Comparison of ENCODE assay signal across 8 cellular contexts in genomic region chr17:47491841-47492212, GRCh38. TPM values are rescaled to one million over a fixed set of nuclear protein-coding genes. Genes with fewer than 3 reads are reported as not detected.
DNase-seq lines count a peak whose midpoint lies in the region; ATAC-seq and TF ChIP-seq lines count a peak whose summit lies in the region.
"Not testable (repeated sequence)": the region's sequence is repeated elsewhere in the genome, so short reads cannot be mapped to it uniquely, and the experiment has no call there.

No MANE protein-coding gene starts in this region.

- peak overlapping the region; percentile 91 to 96 for H3K27ac Mint-ChIP-seq in T-cell
- H3K27ac Mint-ChIP-seq in activated naive CD8-positive, alpha-beta T cell treated with anti-CD3 and anti-CD28 coated beads for 36 hours: peak overlapping the region; percentile 96
- peak overlapping the region; percentile 94 to 95 for H3K27ac Mint-ChIP-seq in effector memory CD8-positive, alpha-beta T cell
- H3K27ac Mint-ChIP-seq in nephron progenitor cell: peak overlapping the region; percentile 100

- CTCF ChIA-PET in T-cell (lab: Charles Lee): not testable (repeated sequence)

- not testable (repeated sequence) for H3K9me3 ChIP-seq in iPS-18c (ENCODE audit: control insufficient read depth, insufficient read depth, low read length)

- not testable (repeated sequence) for H3K9me3 Mint-ChIP-seq in T-cell; activated naive CD8-positive, alpha-beta T cell treated with anti-CD3 and anti-CD28 coated beads for 36 hours; effector memory CD8-positive, alpha-beta T cell; nephron progenitor cell

- DNase-seq in DMS53 (lab: John Stamatoyannopoulos, UW): peak; percentile 45
- not testable (repeated sequence) for DNase-seq in HL-60 (ENCODE audit: low read depth in 1 of 2, low spot score in 1 of 2); activated naive CD8-positive, alpha-beta T cell treated with anti-CD3 and anti-CD28 coated beads for 36 hours; nephron progenitor cell; substantia nigra (lab: John Stamatoyannopoulos, UW)
- peak in 2 of 34 experiments; percentile 0 to 2 for DNase-seq in T-cell
- peak in 1 of 3 experiments; percentile 3 for DNase-seq in effector memory CD8-positive, alpha-beta T cell

- peak overlapping the region; percentile 76 for H3K27ac ChIP-seq in HL-60 (replicated peaks)
- peak overlapping the region; percentile 51 for H3K27ac ChIP-seq in substantia nigra (ENCODE audit: low read depth, low read length, poor library complexity, severe bottlenecking)

- H3K27me3 ChIP-seq in HL-60 (ENCODE audit: insufficient read depth, poor library complexity, severe bottlenecking): not testable (repeated sequence)

- ATAC-seq in T-cell (replicated peaks in 1 of 4): peak in 1 of 4 experiments; percentile 0
- not testable (repeated sequence) for ATAC-seq in effector memory CD8-positive, alpha-beta T cell (replicated peaks)

- H3K27me3 Mint-ChIP-seq in T-cell; activated naive CD8-positive, alpha-beta T cell treated with anti-CD3 and anti-CD28 coated beads for 36 hours; effector memory CD8-positive, alpha-beta T cell; nephron progenitor cell (ENCODE audit: low read depth, poor library complexity): not testable (repeated sequence)

- POLR2A ChIA-PET in T-cell (lab: Charles Lee): not testable (repeated sequence)

- TF ChIP-seq CTCF in HL-60 (IDR thresholded peaks at IDR 0.05; ENCODE audit: insufficient read depth, low read length); nephron progenitor cell (IDR thresholded peaks at IDR 0.05): not testable (repeated sequence)

- H3K4me3 Mint-ChIP-seq in T-cell (peak overlapping the region; percentile 85 to 91 (median 91)), nephron progenitor cell (peak overlapping the region; percentile 98)
- H3K4me3 Mint-ChIP-seq in activated naive CD8-positive, alpha-beta T cell treated with anti-CD3 and anti-CD28 coated beads for 36 hours: peak overlapping the region; percentile 99
- H3K4me3 Mint-ChIP-seq in effector memory CD8-positive, alpha-beta T cell: peak overlapping the region; percentile 87 to 91

- not testable (repeated sequence) for H3K36me3 Mint-ChIP-seq in T-cell
- peaks cover 15% of the 10 kb centered on the region for H3K36me3 Mint-ChIP-seq in activated naive CD8-positive, alpha-beta T cell treated with anti-CD3 and anti-CD28 coated beads for 36 hours
- peaks cover 24% of the 10 kb centered on the region for H3K36me3 Mint-ChIP-seq in effector memory CD8-positive, alpha-beta T cell (ENCODE audit: insufficient read depth)
- H3K36me3 Mint-ChIP-seq in nephron progenitor cell (ENCODE audit: low read depth): peaks cover 19% of the 10 kb centered on the region

- H3K4me1 Mint-ChIP-seq in T-cell: peaks cover 5 to 12% (median 6%) of the 10 kb centered on the region in 3 donors
- H3K4me1 Mint-ChIP-seq in activated naive CD8-positive, alpha-beta T cell treated with anti-CD3 and anti-CD28 coated beads for 36 hours; effector memory CD8-positive, alpha-beta T cell (ENCODE audit: low read depth in 2 of 2); nephron progenitor cell: not testable (repeated sequence)

- peak overlapping the region; percentile 57 for H3K4me3 ChIP-seq in HL-60 (replicated peaks; ENCODE audit: insufficient read depth, low read length)
- peak overlapping the region; percentile 58 for H3K4me3 ChIP-seq in iPS-18c (ENCODE audit: insufficient read depth, low read depth, low read length)

RNA-seq across cellular contexts. Expression of gene NPEPPS, which starts 39.1 kb away (rescaled TPM):
- 100 to 1,000 TPM in 1 of 5 donors, 10 to 100 TPM in 4; 92.7 to 106 (median 97.4) TPM for total RNA-seq in T-cell
- total RNA-seq in activated naive CD8-positive, alpha-beta T cell treated with anti-CD3 and anti-CD28 coated beads for 36 hours: 10 to 100 TPM; 82.1 to 96.1 TPM
